1 cellular context compared by ENCODE assay signal in the genomic region with DNA sequence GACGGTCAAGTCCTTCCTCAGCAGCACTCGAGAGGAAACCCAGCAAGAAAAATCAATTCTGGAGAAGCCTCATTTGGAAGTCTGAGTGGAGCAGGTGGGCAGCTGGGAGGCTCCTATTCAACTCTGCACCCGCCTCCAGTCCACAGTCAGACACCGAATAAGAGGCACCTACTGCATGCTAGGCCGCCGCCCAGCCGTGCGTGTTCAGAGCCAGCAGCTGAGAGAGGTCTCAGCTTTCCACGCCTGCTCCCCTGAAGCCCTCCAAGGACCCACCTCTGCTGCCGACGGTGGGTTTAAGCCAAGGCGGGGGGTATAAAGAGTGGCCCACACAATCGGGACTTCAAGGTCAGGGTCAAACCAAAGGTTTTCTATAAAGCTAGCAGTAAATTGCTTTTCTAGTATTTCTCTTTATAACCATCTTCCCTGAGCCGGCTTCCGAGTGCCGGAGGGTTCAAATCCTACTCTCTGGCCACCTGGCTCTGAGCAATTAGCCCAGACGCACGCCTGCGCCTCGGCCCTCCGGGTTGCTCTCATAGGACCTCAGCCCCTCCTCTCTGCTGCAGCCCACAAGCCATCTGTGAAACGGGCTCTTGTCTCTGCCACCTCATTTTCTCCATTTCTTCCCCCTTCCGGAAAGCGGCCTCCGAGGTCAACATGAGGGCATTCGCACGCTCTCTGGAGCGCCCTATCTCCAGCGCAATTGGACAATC.
A peak's percentile ranks its signal among the peaks of the same experiment; 100 is the strongest.
TF ChIP-seq lines count a peak whose summit lies in the region.

No MANE protein-coding gene starts in this region.

TF ChIP-seq in K562, 482 proteins besides CTCF, POLR2A, EP300 and RAD21 (continued from another document):
- TF ChIP-seq CBFA2T2 (conservative IDR thresholded peaks at IDR 0.05): peak; percentile 14; the same call in 1 of the 2 replicates
- peak; percentile 41; the same call in 1 of the 2 replicates for TF ChIP-seq CBFA2T3 (IDR thresholded peaks at IDR 0.05)
- TF ChIP-seq NFE2L1 (tag; IDR thresholded peaks at IDR 0.05; ENCODE audit: borderline replicate concordance, low read depth): no peak
